Comparison of ENCODE assay signal across 8 cellular contexts in genomic region chr16:69179255-69180010, GRCh38. TPM values are rescaled to one million over a fixed set of nuclear protein-coding genes. Genes with fewer than 3 reads are reported as not detected.
DNase-seq lines count a peak whose midpoint lies in the region; ATAC-seq and TF ChIP-seq lines count a peak whose summit lies in the region.

No MANE protein-coding gene starts in this region.

- no peaks in the 10 kb centered on the region for H3K36me3 ChIP-seq in gastrocnemius medialis

- POLR2A ChIA-PET in RWPE1 (lab: Yijun Ruan, JAX; ENCODE audit: low non-redundant PET): interaction anchor here (0.6 to 0.7 kb wide), 2 partner anchors 49 to 105 kb away, joined by 3 to 4 read pairs; no protein-coding TSS in a partner anchor

- DNase-seq in GM04504 (ENCODE audit: low read depth) (peak; percentile 87), RWPE1 (ENCODE audit: low spot score) (peak; percentile 50), glomerular visceral epithelial cell (ENCODE audit: extremely low spot score) (peak; percentile 55), gastrocnemius medialis (peak; percentile 57 to 77)
- no peak for DNase-seq in stimulated activated CD8-positive, alpha-beta memory T cell treated with anti-CD3 and anti-CD28 coated beads, Interleukin-4, amount 100 ng/mL, for 48 hours

- H3K27ac ChIP-seq in RWPE1 (peak overlapping the region; percentile 87), gastrocnemius medialis (peak overlapping the region; percentile 38 to 64 (median 54))

- CTCF ChIA-PET in RWPE1 (lab: Yijun Ruan, JAX): no interaction called here

- peaks cover 18 to 26% of the 10 kb centered on the region in 2 donors for H3K4me1 ChIP-seq in gastrocnemius medialis

- intact Hi-C loops in gastrocnemius medialis (cut with DNase I; ENCODE audit: low total_unique reads): no loop called here

- peak; percentile 91 to 93 for ATAC-seq in gastrocnemius medialis
- ATAC-seq in GM18520 (IDR thresholded peaks at IDR 0.05; ENCODE audit: unreplicated experiment): no peak
- ATAC-seq in HG02970 (IDR thresholded peaks at IDR 0.05; ENCODE audit: low FRiP score, unreplicated experiment): no peak
- ATAC-seq in GM21367 (IDR thresholded peaks at IDR 0.05; ENCODE audit: unreplicated experiment): no peak

- no peak for TF ChIP-seq POLR2A in gastrocnemius medialis (IDR thresholded peaks at IDR 0.05)

- no peaks in the 10 kb centered on the region for H3K27me3 ChIP-seq in gastrocnemius medialis

- no peak overlapping the region for H3K4me3 ChIP-seq in gastrocnemius medialis

- no peak for TF ChIP-seq CTCF in RWPE1 (conservative IDR thresholded peaks at IDR 0.05; ENCODE audit: low read depth)
- TF ChIP-seq CTCF in gastrocnemius medialis (IDR thresholded peaks at IDR 0.05 in 4 of 5, conservative IDR thresholded peaks at IDR 0.05 in 1 of 5): no peak

- in situ Hi-C loops in gastrocnemius medialis (cut with MboI; ENCODE audit: low sequenced_read_pairs in 4 of 4): no loop called here

- H3K9me3 ChIP-seq in gastrocnemius medialis: no peaks in the 10 kb centered on the region

RNA-seq across cellular contexts. Expression of gene SNTB2, which starts 7.5 kb away (rescaled TPM):
- total RNA-seq in gastrocnemius medialis: 10 to 100 TPM; 13.3 to 36.8 (median 33.0) TPM

RNA-seq across cellular contexts. Expression of gene UTP4, which starts 47.0 kb away (rescaled TPM):
- 10 to 100 TPM; 33.1 to 44.2 (median 35.5) TPM for total RNA-seq in gastrocnemius medialis

RNA-seq across cellular contexts. Expression of gene CHTF8, which starts 47.0 kb away (rescaled TPM):
- total RNA-seq in gastrocnemius medialis: 10 to 100 TPM; 27.3 to 52.3 (median 34.8) TPM

Comparison
In these comparisons a context has a peak if more than half of its experiments do, and no peak if none do; other contexts are left out.
1. ATAC-seq: peak in gastrocnemius medialis (2 of 2); none in GM18520 (single experiment), HG02970 (single experiment) and GM21367 (single experiment).